In genomic region chr3:9771007-9771406, GRCh38 we compare ENCODE assay signal across 8 cellular contexts. TPM values are rescaled to one million over a fixed set of nuclear protein-coding genes. Genes with fewer than 3 reads are reported as not detected.
DNase-seq lines count a peak whose midpoint lies in the region; TF ChIP-seq lines count a peak whose summit lies in the region.
"Not testable (repeated sequence)": the region's sequence is repeated elsewhere in the genome, so short reads cannot be mapped to it uniquely, and the experiment has no call there.

No MANE protein-coding gene starts in this region.

- TF ChIP-seq CTCF in Calu3 (IDR thresholded peaks at IDR 0.05; ENCODE audit: unreplicated experiment); nephron progenitor cell (IDR thresholded peaks at IDR 0.05); stomach (IDR thresholded peaks at IDR 0.05); vagina (IDR thresholded peaks at IDR 0.05): not testable (repeated sequence)

- H3K4me3 Mint-ChIP-seq in Calu3 (ENCODE audit: low read depth, unreplicated experiment) (peak overlapping the region; percentile 73), nephron progenitor cell (peak overlapping the region; percentile 77)
- H3K4me3 Mint-ChIP-seq in activated CD4-positive, alpha-beta T cell treated with anti-CD3 and anti-CD28 coated beads, Interleukin-2, amount 10 ng/mL, durations not matched to agents 24 days and 14 days = peak overlapping the region; percentile 82
- H3K4me3 Mint-ChIP-seq in activated naive CD4-positive, alpha-beta T cell treated with anti-CD3 and anti-CD28 coated beads, Interleukin-2, amount 50 U/mL, for 24 hours = peak overlapping the region; percentile 72

- H3K4me1 ChIP-seq in stomach (peaks cover 24 to 49% (median 40%) of the 10 kb centered on the region in 4 donors), vagina (peaks cover 38% of the 10 kb centered on the region)

- not testable (repeated sequence) for DNase-seq in Calu3; activated CD4-positive, alpha-beta T cell treated with anti-CD3 and anti-CD28 coated beads, Interleukin-2, amount 10 ng/mL, durations not matched to agents 24 days and 14 days; caudate nucleus (lab: John Stamatoyannopoulos, UW); nephron progenitor cell; stomach; vagina (ENCODE audit: extremely low spot score in 2 of 2)

- H3K27me3 Mint-ChIP-seq in Calu3 (ENCODE audit: unreplicated experiment); activated CD4-positive, alpha-beta T cell treated with anti-CD3 and anti-CD28 coated beads, Interleukin-2, amount 10 ng/mL, durations not matched to agents 24 days and 14 days; activated naive CD4-positive, alpha-beta T cell treated with anti-CD3 and anti-CD28 coated beads, Interleukin-2, amount 50 U/mL, for 24 hours: not testable (repeated sequence)
- peaks cover 24% of the 10 kb centered on the region for H3K27me3 Mint-ChIP-seq in nephron progenitor cell (ENCODE audit: low read depth, poor library complexity)

- not testable (repeated sequence) for BruUV-seq in Calu3 (replicated peaks; lab: Mats Ljungman, UMichigan)

- intact Hi-C loops in Calu3 (cut with micrococcal nuclease; ENCODE audit: unreplicated experiment); activated CD4-positive, alpha-beta T cell treated with anti-CD3 and anti-CD28 coated beads, Interleukin-2, amount 10 ng/mL, durations not matched to agents 24 days and 14 days (cut with micrococcal nuclease); stomach (cut with DNase I; ENCODE audit: low total_unique reads); vagina (cut with DNase I): not testable (repeated sequence)

- CTCF ChIA-PET in Calu3 (lab: Charles Lee) = not testable (repeated sequence)

- H3K27ac ChIP-seq in caudate nucleus (ENCODE audit: low read depth, low read length) (peak overlapping the region; percentile 89), layer of hippocampus (ENCODE audit: low read depth, low read length) (peak overlapping the region; percentile 38), stomach (peak overlapping the region in 4 of 5 donors; percentile 84 to 91 (median 88)), vagina (peak overlapping the region; percentile 96)

- TF ChIP-seq POLR2A in stomach (IDR thresholded peaks at IDR 0.05); vagina (IDR thresholded peaks at IDR 0.05): not testable (repeated sequence)

- not testable (repeated sequence) for H3K4me3 ChIP-seq in stomach, vagina

- not testable (repeated sequence) for H3K9me3 Mint-ChIP-seq in Calu3 (ENCODE audit: low read depth, unreplicated experiment); activated CD4-positive, alpha-beta T cell treated with anti-CD3 and anti-CD28 coated beads, Interleukin-2, amount 10 ng/mL, durations not matched to agents 24 days and 14 days; activated naive CD4-positive, alpha-beta T cell treated with anti-CD3 and anti-CD28 coated beads, Interleukin-2, amount 50 U/mL, for 24 hours; nephron progenitor cell

- peak overlapping the region; percentile 1 for H3K27ac Mint-ChIP-seq in Calu3 (ENCODE audit: unreplicated experiment)
- peak overlapping the region; percentile 45 for H3K27ac Mint-ChIP-seq in activated CD4-positive, alpha-beta T cell treated with anti-CD3 and anti-CD28 coated beads, Interleukin-2, amount 10 ng/mL, durations not matched to agents 24 days and 14 days
- H3K27ac Mint-ChIP-seq in activated naive CD4-positive, alpha-beta T cell treated with anti-CD3 and anti-CD28 coated beads, Interleukin-2, amount 50 U/mL, for 24 hours; nephron progenitor cell: not testable (repeated sequence)

- TF ChIP-seq EP300 in stomach (IDR thresholded peaks at IDR 0.05) = not testable (repeated sequence)

- peaks cover 27% of the 10 kb centered on the region for H3K36me3 Mint-ChIP-seq in Calu3 (ENCODE audit: insufficient read depth, unreplicated experiment)
- H3K36me3 Mint-ChIP-seq in activated CD4-positive, alpha-beta T cell treated with anti-CD3 and anti-CD28 coated beads, Interleukin-2, amount 10 ng/mL, durations not matched to agents 24 days and 14 days (ENCODE audit: low read depth) = peaks cover 22% of the 10 kb centered on the region
- not testable (repeated sequence) for H3K36me3 Mint-ChIP-seq in activated naive CD4-positive, alpha-beta T cell treated with anti-CD3 and anti-CD28 coated beads, Interleukin-2, amount 50 U/mL, for 24 hours; nephron progenitor cell (ENCODE audit: low read depth)

- not testable (repeated sequence) for H3K27me3 ChIP-seq in layer of hippocampus (ENCODE audit: control insufficient read depth, insufficient read depth, low read length); stomach; vagina

- not testable (repeated sequence) for H3K9me3 ChIP-seq in stomach, vagina

- peaks cover 20% of the 10 kb centered on the region for H3K4me1 Mint-ChIP-seq in Calu3 (ENCODE audit: low read depth, unreplicated experiment)
- H3K4me1 Mint-ChIP-seq in activated CD4-positive, alpha-beta T cell treated with anti-CD3 and anti-CD28 coated beads, Interleukin-2, amount 10 ng/mL, durations not matched to agents 24 days and 14 days = peaks cover 45% of the 10 kb centered on the region
- peaks cover 31% of the 10 kb centered on the region for H3K4me1 Mint-ChIP-seq in activated naive CD4-positive, alpha-beta T cell treated with anti-CD3 and anti-CD28 coated beads, Interleukin-2, amount 50 U/mL, for 24 hours
- H3K4me1 Mint-ChIP-seq in nephron progenitor cell = peaks cover 13% of the 10 kb centered on the region

- H3K36me3 ChIP-seq in stomach, vagina: not testable (repeated sequence)

- 80 to 93% (median 84%) methylated on average over 2 of the region's 2 CpGs for WGBS in stomach, 5 donors

RNA-seq across cellular contexts. Expression of gene CAMK1, which starts 1.3 kb away (rescaled TPM):
- 4.1 and 7.2 TPM in 2 replicates for total RNA-seq in Calu3 (2022)
- total RNA-seq in activated CD4-positive, alpha-beta T cell treated with anti-CD3 and anti-CD28 coated beads, Interleukin-2, amount 10 ng/mL, durations not matched to agents 24 days and 14 days = 81.0 and 83.7 TPM in 2 replicates
- total RNA-seq in stomach = 10 to 100 TPM; 14.3 to 61.1 (median 27.4) TPM
- polyA plus RNA-seq in stomach = 10 to 100 TPM; 22.9 to 37.2 (median 23.2) TPM
- total RNA-seq in vagina = 42.5 TPM

RNA-seq across cellular contexts. Expression of gene OGG1, which starts 21.3 kb away (rescaled TPM):
- total RNA-seq in Calu3 (2022) (17.1 and 21.8 TPM in 2 replicates), stomach (10 to 100 TPM in 4 of 5 donors, 1 to 10 TPM in 1; 7.6 to 54.5 (median 22.0) TPM), vagina (51.6 TPM)
- total RNA-seq in activated CD4-positive, alpha-beta T cell treated with anti-CD3 and anti-CD28 coated beads, Interleukin-2, amount 10 ng/mL, durations not matched to agents 24 days and 14 days = 37.0 and 41.1 TPM in 2 replicates
- polyA plus RNA-seq in stomach = 10 to 100 TPM; 12.4 to 20.0 (median 15.1) TPM

RNA-seq across cellular contexts. Expression of gene TADA3, which starts 21.3 kb away (rescaled TPM):
- total RNA-seq in Calu3 (2022) = 45.8 and 48.5 TPM in 2 replicates
- total RNA-seq in activated CD4-positive, alpha-beta T cell treated with anti-CD3 and anti-CD28 coated beads, Interleukin-2, amount 10 ng/mL, durations not matched to agents 24 days and 14 days = 63.4 and 64.6 TPM in 2 replicates
- 10 to 100 TPM; 29.2 to 62.6 (median 31.2) TPM for total RNA-seq in stomach
- polyA plus RNA-seq in stomach = 10 to 100 TPM; 36.4 to 62.0 (median 61.0) TPM
- total RNA-seq in vagina = 58.9 TPM

RNA-seq across cellular contexts. Expression of gene ARPC4, which starts 21.9 kb away (rescaled TPM):
- 133 and 141 TPM in 2 replicates for total RNA-seq in Calu3 (2022)
- total RNA-seq in activated CD4-positive, alpha-beta T cell treated with anti-CD3 and anti-CD28 coated beads, Interleukin-2, amount 10 ng/mL, durations not matched to agents 24 days and 14 days = 263 and 267 TPM in 2 replicates
- 100 to 1,000 TPM in 3 of 5 donors, 10 to 100 TPM in 2; 45.5 to 173 (median 129) TPM for total RNA-seq in stomach
- 100 to 1,000 TPM in 2 of 3 donors, 10 to 100 TPM in 1; 69.4 to 180 (median 117) TPM for polyA plus RNA-seq in stomach
- total RNA-seq in vagina = 124 TPM

RNA-seq across cellular contexts. Expression of gene TTLL3, which starts 39.1 kb away (rescaled TPM):
- total RNA-seq in Calu3 (2022) (19.5 and 21.9 TPM in 2 replicates), stomach (100 to 1,000 TPM in 4 of 5 donors, 10 to 100 TPM in 1; 50.3 to 593 (median 210) TPM), vagina (73.4 TPM)
- 33.2 and 37.7 TPM in 2 replicates for total RNA-seq in activated CD4-positive, alpha-beta T cell treated with anti-CD3 and anti-CD28 coated beads, Interleukin-2, amount 10 ng/mL, durations not matched to agents 24 days and 14 days
- polyA plus RNA-seq in stomach = 10 to 100 TPM in 1 of 3 donors, 1 to 10 TPM in 2; 6.7 to 34.0 (median 7.8) TPM

Comparison
In these comparisons a context has a peak if more than half of its experiments do, and no peak if none do; other contexts are left out.
1. H3K27ac ChIP-seq: peak in every context shown above with its lines; median percentile 96 in vagina; 89 in caudate nucleus; 88 in stomach; 38 in layer of hippocampus.